ENCODE assay signal across 8 cellular contexts in genomic region chr4:2006956-2007653, GRCh38. TPM values are rescaled to one million over a fixed set of nuclear protein-coding genes. Genes with fewer than 3 reads are reported as not detected.
A peak's percentile ranks its signal among the peaks of the same experiment; 100 is the strongest.
DNase-seq lines count a peak whose midpoint lies in the region; ATAC-seq and TF ChIP-seq lines count a peak whose summit lies in the region.
"Had no signal": no experiment of that assay in that cellular context is flagged by ENCODE, and none has a peak within 500 bp of the region (broad histone marks: within the 10 kb centered on the region; RNA-seq: fewer than 3 reads in every experiment).

No MANE protein-coding gene starts in this region.

- no peaks in the 10 kb centered on the region for H3K27me3 ChIP-seq in HL-60 (ENCODE audit: insufficient read depth, poor library complexity, severe bottlenecking)

- H3K36me3 Mint-ChIP-seq in activated B cell treated with CpG ODN at 0.5 μM for 24 hours (ENCODE audit: low read depth) (peaks cover 42% of the 10 kb centered on the region), glutamatergic neuron (ENCODE audit: unreplicated experiment) (peaks cover 9% of the 10 kb centered on the region)
- peaks cover 59% of the 10 kb centered on the region for H3K36me3 Mint-ChIP-seq in stimulated activated effector memory CD8-positive, alpha-beta T cell treated with anti-CD3 and anti-CD28 coated beads, Interleukin-12 subunit alpha, Interleukin-12 subunit beta, amount 100 ng/mL, for 72 hours

- peaks cover 2% of the 10 kb centered on the region for H3K27me3 Mint-ChIP-seq in activated B cell treated with CpG ODN at 0.5 μM for 24 hours
- H3K27me3 Mint-ChIP-seq in glutamatergic neuron (ENCODE audit: unreplicated experiment), result peaks cover 5% of the 10 kb centered on the region

- H3K9me3 Mint-ChIP-seq in activated B cell treated with CpG ODN at 0.5 μM for 24 hours, result no peaks in the 10 kb centered on the region
- peaks cover 6% of the 10 kb centered on the region for H3K9me3 Mint-ChIP-seq in glutamatergic neuron (ENCODE audit: unreplicated experiment)
- no peaks in the 10 kb centered on the region for H3K9me3 Mint-ChIP-seq in stimulated activated effector memory CD8-positive, alpha-beta T cell treated with anti-CD3 and anti-CD28 coated beads, Interleukin-12 subunit alpha, Interleukin-12 subunit beta, amount 100 ng/mL, for 72 hours

- ATAC-seq in activated B cell treated with CpG ODN at 0.5 μM for 24 hours (ENCODE audit: low read depth), result no peak
- ATAC-seq in stimulated activated effector memory CD8-positive, alpha-beta T cell treated with anti-CD3 and anti-CD28 coated beads, Interleukin-12 subunit alpha, Interleukin-12 subunit beta, amount 100 ng/mL, for 72 hours, result no peak
- ATAC-seq in GM21619 (IDR thresholded peaks at IDR 0.05; ENCODE audit: unreplicated experiment), result no peak

- peaks cover 45% of the 10 kb centered on the region for H3K4me1 Mint-ChIP-seq in activated B cell treated with CpG ODN at 0.5 μM for 24 hours
- peaks cover 5% of the 10 kb centered on the region for H3K4me1 Mint-ChIP-seq in glutamatergic neuron (ENCODE audit: low read depth, unreplicated experiment)
- H3K4me1 Mint-ChIP-seq in stimulated activated effector memory CD8-positive, alpha-beta T cell treated with anti-CD3 and anti-CD28 coated beads, Interleukin-12 subunit alpha, Interleukin-12 subunit beta, amount 100 ng/mL, for 72 hours, result peaks cover 46% of the 10 kb centered on the region

- peak overlapping the region; percentile 98 for H3K4me3 ChIP-seq in HL-60 (replicated peaks; ENCODE audit: insufficient read depth, low read length)

- DNase-seq in HL-60 (ENCODE audit: low read depth in 1 of 2, low spot score in 1 of 2), result no peak
- no peak for DNase-seq in activated B cell treated with CpG ODN at 0.5 μM for 24 hours
- DNase-seq in glutamatergic neuron, result no peak
- DNase-seq in stimulated activated effector memory CD8-positive, alpha-beta T cell treated with anti-CD3 and anti-CD28 coated beads, Interleukin-12 subunit alpha, Interleukin-12 subunit beta, amount 100 ng/mL, for 72 hours (ENCODE audit: low spot score in 2 of 2), result no peak
- DNase-seq in NCI-H1417 (lab: John Stamatoyannopoulos, UW), result no peak
- no peak for DNase-seq in kidney glomerular epithelial cell (lab: John Stamatoyannopoulos, UW)
- DNase-seq: NCI-H1105 treated with DMSO at 0.1 percent for 48 hours had no signal

- CTCF ChIA-PET in activated B cell treated with CpG ODN at 0.5 μM for 24 hours (lab: Charles Lee), result no interaction called here

- POLR2A ChIA-PET in activated B cell treated with CpG ODN at 0.5 μM for 24 hours (lab: Charles Lee), result no interaction called here

- H3K27ac Mint-ChIP-seq in activated B cell treated with CpG ODN at 0.5 μM for 24 hours, result no peak overlapping the region
- peak overlapping the region; percentile 72 for H3K27ac Mint-ChIP-seq in glutamatergic neuron (ENCODE audit: unreplicated experiment)
- peak overlapping the region; percentile 96 for H3K27ac Mint-ChIP-seq in stimulated activated effector memory CD8-positive, alpha-beta T cell treated with anti-CD3 and anti-CD28 coated beads, Interleukin-12 subunit alpha, Interleukin-12 subunit beta, amount 100 ng/mL, for 72 hours

- H3K4me3 Mint-ChIP-seq in activated B cell treated with CpG ODN at 0.5 μM for 24 hours, result peak overlapping the region; percentile 90
- peak overlapping the region; percentile 94 for H3K4me3 Mint-ChIP-seq in glutamatergic neuron (ENCODE audit: unreplicated experiment)
- H3K4me3 Mint-ChIP-seq in stimulated activated effector memory CD8-positive, alpha-beta T cell treated with anti-CD3 and anti-CD28 coated beads, Interleukin-12 subunit alpha, Interleukin-12 subunit beta, amount 100 ng/mL, for 72 hours, result peak overlapping the region; percentile 84

- no peak overlapping the region for H3K27ac ChIP-seq in HL-60 (replicated peaks)

- intact Hi-C loops in activated B cell treated with CpG ODN at 0.5 μM for 24 hours (cut with micrococcal nuclease), result loop anchor here (5.0 to 10.0 kb wide), 9 partner anchors 135 to 1225 kb away; partner anchors contain the start of genes CFAP99, FAM193A, HAUS3 and LETM1

- TF ChIP-seq CTCF in HL-60 (IDR thresholded peaks at IDR 0.05; ENCODE audit: insufficient read depth, low read length) (no peak), activated B cell treated with CpG ODN at 0.5 μM for 24 hours (IDR thresholded peaks at IDR 0.05) (no peak), glutamatergic neuron (IDR thresholded peaks at IDR 0.05; ENCODE audit: partially characterized antibody, unreplicated experiment) (no peak)

RNA-seq across cellular contexts. Expression of gene NELFA, which starts 1.7 kb away (rescaled TPM):
- total RNA-seq in activated B cell treated with CpG ODN at 0.5 μM for 24 hours, result 44.7 and 49.9 TPM in 2 replicates
- total RNA-seq in glutamatergic neuron (ENCODE audit: unreplicated experiment), result 39.6 TPM

RNA-seq across cellular contexts. Expression of gene NAT8L, which starts 52.0 kb away (rescaled TPM):
- total RNA-seq in activated B cell treated with CpG ODN at 0.5 μM for 24 hours (0.15 and 0.24 TPM in 2 replicates), glutamatergic neuron (ENCODE audit: unreplicated experiment) (8.3 TPM)
